7 cellular contexts compared by ENCODE assay signal in genomic region chr14:20680843-20681347, GRCh38. TPM values are rescaled to one million over a fixed set of nuclear protein-coding genes. Genes with fewer than 3 reads are reported as not detected.
DNase-seq lines count a peak whose midpoint lies in the region; ATAC-seq, FAIRE-seq and TF ChIP-seq lines count a peak whose summit lies in the region.

No MANE protein-coding gene starts in this region.

- no peak overlapping the region for H3K18ac ChIP-seq in mesendoderm (ENCODE audit: low read length)

- H3K27me3 ChIP-seq in mesendoderm (ENCODE audit: insufficient read depth, low read length, poor library complexity), result no peaks in the 10 kb centered on the region

- no peak overlapping the region for H2AK5ac ChIP-seq in mesendoderm (ENCODE audit: low read length)

- no peak for DNase-seq in astrocyte of the cerebellum (ENCODE audit: low read depth)
- no peak for DNase-seq in mesendoderm
- DNase-seq in RCC 7860 (ENCODE audit: low spot score), result no peak
- DNase-seq in NCI-H1105 treated with DMSO at 0.1 percent for 48 hours (lab: John Stamatoyannopoulos, UW), result no peak
- DNase-seq in midbrain (lab: John Stamatoyannopoulos, UW), result no peak

- no peak for TF ChIP-seq CTCF in astrocyte of the cerebellum (IDR thresholded peaks at IDR 0.05; ENCODE audit: low read depth, low read length, missing control alignments)

- no peak overlapping the region for H2BK120ac ChIP-seq in mesendoderm (ENCODE audit: low read depth, low read length)

- peak overlapping the region; percentile 0 for H3K9ac ChIP-seq in mesendoderm (ENCODE audit: low read length)

- in situ Hi-C loops in astrocyte of the cerebellum (cut with HindIII; ENCODE audit: low sequenced_read_pairs), result no loop called here

- H3K4me1 ChIP-seq in mesendoderm (ENCODE audit: control insufficient read depth, low read depth, low read length), result peaks cover 4% of the 10 kb centered on the region

- no peak for FAIRE-seq in RCC 7860 (lab: Jason Lieb, UNC)

- H3K56ac ChIP-seq in mesendoderm (ENCODE audit: low read length), result peak overlapping the region; percentile 85

- H2BK15ac ChIP-seq in mesendoderm (replicated peaks; ENCODE audit: low read depth), result no peak overlapping the region

- H3K23ac ChIP-seq in mesendoderm (ENCODE audit: low read length), result no peak overlapping the region

- H3K36me3 ChIP-seq in mesendoderm (ENCODE audit: control insufficient read depth, insufficient read depth, low read length), result no peaks in the 10 kb centered on the region

- no peak overlapping the region for H2BK5ac ChIP-seq in mesendoderm (ENCODE audit: low read length)

- no peak overlapping the region for H4K8ac ChIP-seq in mesendoderm (ENCODE audit: low read depth, low read length)

- WGBS in mesendoderm (ENCODE audit: extremely low coverage, insufficient coverage, low lambda C conversion rate), result no CpG with 5 or more reads among the region's 7 CpGs

- peak; percentile 25 for ATAC-seq in GM18508 (IDR thresholded peaks at IDR 0.05; ENCODE audit: insufficient read depth, unreplicated experiment)
- ATAC-seq in HG02678 (IDR thresholded peaks at IDR 0.05; ENCODE audit: unreplicated experiment), result peak; percentile 30

- peak overlapping the region; percentile 47 for H3K4me2 ChIP-seq in mesendoderm (ENCODE audit: low read length)

- no peak overlapping the region for H4K5ac ChIP-seq in mesendoderm (ENCODE audit: low read length)

- no peaks in the 10 kb centered on the region for H3K79me1 ChIP-seq in mesendoderm (ENCODE audit: low read length)

- no peak overlapping the region for H3K27ac ChIP-seq in mesendoderm (ENCODE audit: low read depth, low read length)

- H3K4ac ChIP-seq in mesendoderm (ENCODE audit: low read depth, low read length), result no peak overlapping the region

- H3K4me3 ChIP-seq in astrocyte of the cerebellum (ENCODE audit: low read depth, low read length) (peak overlapping the region; percentile 81), mesendoderm (ENCODE audit: low read length) (no peak overlapping the region)

- H3K79me2 ChIP-seq in mesendoderm (ENCODE audit: control insufficient read depth, insufficient read depth, low read length), result no peaks in the 10 kb centered on the region

RNA-seq across cellular contexts. Expression of gene RNASE4, which starts 3.5 kb away (rescaled TPM):
- polyA plus RNA-seq in mesendoderm (2013, experiment 1 of 2), result 1.5 TPM
- 1.1 TPM for polyA plus RNA-seq in mesendoderm (2013, experiment 2 of 2)

RNA-seq across cellular contexts. Expression of gene ANG, which starts 7.7 kb away (rescaled TPM):
- polyA plus RNA-seq in mesendoderm (2013, experiment 1 of 2), result 3.2 TPM
- 3.0 TPM for polyA plus RNA-seq in mesendoderm (2013, experiment 2 of 2)

RNA-seq across cellular contexts. Expression of gene OR6S1, which starts 39.4 kb away (rescaled TPM):
- not detected for polyA plus RNA-seq in mesendoderm (2013, experiment 1 of 2)
- not detected for polyA plus RNA-seq in mesendoderm (2013, experiment 2 of 2)
